ENCODE assay signal across 1 cellular context in the genomic region with DNA sequence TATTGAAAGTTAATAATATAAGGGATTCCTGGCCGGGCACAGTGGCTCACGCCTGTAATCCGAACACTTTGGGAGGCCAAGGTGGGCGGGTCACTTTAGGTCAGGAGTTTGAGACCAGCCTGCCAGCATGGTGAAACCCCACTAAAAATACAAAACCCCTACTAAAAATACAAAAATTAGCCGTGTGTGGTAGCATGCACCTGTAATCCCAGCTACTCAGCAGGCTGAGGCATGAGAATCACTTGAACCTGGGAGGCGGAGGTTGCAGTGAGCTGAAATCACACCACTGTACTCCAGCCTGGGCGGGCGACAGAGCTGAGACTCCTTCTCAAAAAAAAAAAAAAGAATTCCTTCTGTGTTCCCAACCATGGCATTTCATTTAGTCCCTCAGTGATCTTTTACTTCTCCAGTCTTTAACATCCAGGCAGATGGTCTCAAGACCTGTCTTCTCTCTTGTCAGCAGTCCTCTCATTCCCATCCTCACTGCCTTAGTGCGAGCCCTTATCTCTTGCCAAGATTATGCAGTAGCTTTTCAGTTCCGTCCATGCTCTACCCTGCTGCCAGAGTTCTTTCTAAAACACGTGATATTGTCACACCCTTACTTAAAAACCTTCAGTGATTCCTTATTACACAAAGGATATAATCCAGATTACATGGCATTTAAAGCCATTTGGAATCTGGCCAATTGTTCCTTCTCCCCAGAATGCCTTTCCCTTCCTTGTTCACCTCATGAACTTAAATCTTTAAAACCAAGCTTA.
A peak's percentile ranks its signal among the peaks of the same experiment; 100 is the strongest.
TF ChIP-seq lines count a peak whose summit lies in the region.

No MANE protein-coding gene starts in this region.

TF ChIP-seq in K562, 482 proteins besides CTCF, POLR2A, EP300 and RAD21:
- TF ChIP-seq FIP1L1 (IDR thresholded peaks at IDR 0.05; ENCODE audit: low read depth, low read length, poor library complexity, severe bottlenecking) (no peak), CAMTA2 (CRISPR knock-in tag; conservative IDR thresholded peaks at IDR 0.05) (no peak), CBX1 (IDR thresholded peaks at IDR 0.05; ENCODE audit: low read depth) (no peak), NCOR1 (IDR thresholded peaks at IDR 0.05) (no peak), HIVEP1 (CRISPR knock-in tag; IDR thresholded peaks at IDR 0.05) (no peak), HDAC1 (IDR thresholded peaks at IDR 0.05) (0 out of 4 replicates have a peak, but pooled peaks of 1 of the 2 experiments have one; percentile 13), ZSCAN29 (IDR thresholded peaks at IDR 0.05) (no peak), ZNF134 (CRISPR knock-in tag; conservative IDR thresholded peaks at IDR 0.05) (no peak), SMAD2 (IDR thresholded peaks at IDR 0.05; ENCODE audit: low read depth, low read length) (no peak), MECOM (CRISPR knock-in tag; IDR thresholded peaks at IDR 0.05) (peak; percentile 75; the same call in 1 of the 2 replicates), NFIC (IDR thresholded peaks at IDR 0.05) (peak; percentile 80)
- TF ChIP-seq, protein P1, sequence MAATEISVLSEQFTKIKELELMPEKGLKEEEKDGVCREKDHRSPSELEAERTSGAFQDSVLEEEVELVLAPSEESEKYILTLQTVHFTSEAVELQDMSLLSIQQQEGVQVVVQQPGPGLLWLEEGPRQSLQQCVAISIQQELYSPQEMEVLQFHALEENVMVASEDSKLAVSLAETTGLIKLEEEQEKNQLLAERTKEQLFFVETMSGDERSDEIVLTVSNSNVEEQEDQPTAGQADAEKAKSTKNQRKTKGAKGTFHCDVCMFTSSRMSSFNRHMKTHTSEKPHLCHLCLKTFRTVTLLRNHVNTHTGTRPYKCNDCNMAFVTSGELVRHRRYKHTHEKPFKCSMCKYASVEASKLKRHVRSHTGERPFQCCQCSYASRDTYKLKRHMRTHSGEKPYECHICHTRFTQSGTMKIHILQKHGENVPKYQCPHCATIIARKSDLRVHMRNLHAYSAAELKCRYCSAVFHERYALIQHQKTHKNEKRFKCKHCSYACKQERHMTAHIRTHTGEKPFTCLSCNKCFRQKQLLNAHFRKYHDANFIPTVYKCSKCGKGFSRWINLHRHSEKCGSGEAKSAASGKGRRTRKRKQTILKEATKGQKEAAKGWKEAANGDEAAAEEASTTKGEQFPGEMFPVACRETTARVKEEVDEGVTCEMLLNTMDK (IDR thresholded peaks at IDR 0.05; ENCODE audit: borderline replicate concordance, insufficient read depth, low read depth, low read length, poor library complexity, severe bottlenecking): no peak
- TF ChIP-seq, protein P2, sequence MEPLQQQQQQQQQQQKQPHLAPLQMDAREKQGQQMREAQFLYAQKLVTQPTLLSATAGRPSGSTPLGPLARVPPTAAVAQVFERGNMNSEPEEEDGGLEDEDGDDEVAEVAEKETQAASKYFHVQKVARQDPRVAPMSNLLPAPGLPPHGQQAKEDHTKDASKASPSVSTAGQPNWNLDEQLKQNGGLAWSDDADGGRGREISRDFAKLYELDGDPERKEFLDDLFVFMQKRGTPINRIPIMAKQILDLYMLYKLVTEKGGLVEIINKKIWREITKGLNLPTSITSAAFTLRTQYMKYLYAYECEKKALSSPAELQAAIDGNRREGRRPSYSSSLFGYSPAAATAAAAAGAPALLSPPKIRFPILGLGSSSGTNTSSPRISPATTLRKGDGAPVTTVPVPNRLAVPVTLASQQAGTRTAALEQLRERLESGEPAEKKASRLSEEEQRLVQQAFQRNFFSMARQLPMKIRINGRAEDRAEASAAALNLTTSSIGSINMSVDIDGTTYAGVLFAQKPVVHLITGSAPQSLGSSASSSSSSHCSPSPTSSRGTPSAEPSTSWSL (CRISPR knock-in tag; IDR thresholded peaks at IDR 0.05; ENCODE audit: borderline replicate concordance): no peak
TF ChIP-seq in K562: peak in this region for 3.
